In the genomic region with DNA sequence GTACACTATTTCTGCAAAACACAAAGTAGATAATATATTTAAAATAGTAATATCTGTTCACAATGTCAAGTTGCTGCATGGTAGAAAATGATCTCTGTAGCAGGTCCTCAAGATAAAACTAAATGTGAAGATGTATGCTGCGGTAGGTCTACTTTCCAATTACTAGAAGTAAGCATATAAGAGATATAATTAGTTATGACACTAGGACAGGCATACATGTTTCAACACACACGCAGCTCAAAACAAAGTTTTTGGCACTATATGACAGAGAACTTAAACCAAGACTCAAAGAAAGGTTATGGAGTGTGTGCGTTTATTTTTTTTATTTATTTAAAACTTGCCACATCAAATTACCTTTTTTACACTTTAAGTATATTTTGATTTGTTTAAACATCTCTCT, we compare ENCODE assay signal across 25 cellular contexts.
"Had no signal": no experiment of that assay in that cellular context is flagged by ENCODE, and none has a peak within 500 bp of the region (broad histone marks: within the 10 kb centered on the region; RNA-seq: fewer than 3 reads in every experiment).

No MANE protein-coding gene starts in this region.

- H3K27me3 ChIP-seq: colonic mucosa, esophagus muscularis mucosa, esophagus squamous epithelium, foreskin keratinocyte, gastrocnemius medialis, gastroesophageal sphincter, heart left ventricle had no signal

- H3K27ac ChIP-seq: colonic mucosa, coronary artery, dorsolateral prefrontal cortex, epithelial cell of prostate, esophagus muscularis mucosa, esophagus squamous epithelium, foreskin keratinocyte, gastrocnemius medialis, gastroesophageal sphincter, heart left ventricle, heart right ventricle had no signal

- ATAC-seq: effector memory CD8-positive, alpha-beta T cell; esophagus mucosa; foreskin keratinocyte; gastrocnemius medialis; gastroesophageal sphincter; heart left ventricle; heart right ventricle had no signal

- H3K9me3 Mint-ChIP-seq: dendritic cell treated with granulocyte-macrophage colony-stimulating factor and Interleukin-4, amounts not matched to agents 40 ng/mL and 50 ng/mL, for 4 days; effector memory CD8-positive, alpha-beta T cell; endodermal cell had no signal

- DNase-seq: colonic mucosa; cortex of kidney; dermis blood vessel endothelial cell; dorsolateral prefrontal cortex; effector CD4-positive, alpha-beta T cell; effector CD8-positive, alpha-beta T cell; effector memory CD4-positive, alpha-beta T cell; effector memory CD8-positive, alpha-beta T cell; endodermal cell; erythroblast; esophagus squamous epithelium; foreskin fibroblast; foreskin keratinocyte; foreskin melanocyte; gastrocnemius medialis; glutamatergic neuron; head of caudate nucleus; heart left ventricle; heart right ventricle had no signal

- H3K4me1 Mint-ChIP-seq: endodermal cell had no signal

- H3K4me3 ChIP-seq: colonic mucosa, coronary artery, dorsolateral prefrontal cortex, esophagus muscularis mucosa, esophagus squamous epithelium, gastrocnemius medialis, gastroesophageal sphincter, heart left ventricle, heart right ventricle had no signal

- H3K36me3 ChIP-seq: colonic mucosa, esophagus muscularis mucosa, esophagus squamous epithelium, gastrocnemius medialis, gastroesophageal sphincter, heart left ventricle, heart right ventricle had no signal

- H3K4me3 Mint-ChIP-seq: dendritic cell treated with granulocyte-macrophage colony-stimulating factor and Interleukin-4, amounts not matched to agents 40 ng/mL and 50 ng/mL, for 4 days; effector memory CD8-positive, alpha-beta T cell; endodermal cell had no signal

- H3K27ac Mint-ChIP-seq: dendritic cell treated with granulocyte-macrophage colony-stimulating factor and Interleukin-4, amounts not matched to agents 40 ng/mL and 50 ng/mL, for 4 days; effector memory CD8-positive, alpha-beta T cell; endodermal cell had no signal

- H3K4me1 ChIP-seq: colonic mucosa, foreskin keratinocyte, gastrocnemius medialis, heart left ventricle, heart right ventricle had no signal

- H3K27me3 Mint-ChIP-seq: dendritic cell treated with granulocyte-macrophage colony-stimulating factor and Interleukin-4, amounts not matched to agents 40 ng/mL and 50 ng/mL, for 4 days; effector memory CD8-positive, alpha-beta T cell had no signal
